ENCODE assay signal across 1 cellular context in the genomic region with DNA sequence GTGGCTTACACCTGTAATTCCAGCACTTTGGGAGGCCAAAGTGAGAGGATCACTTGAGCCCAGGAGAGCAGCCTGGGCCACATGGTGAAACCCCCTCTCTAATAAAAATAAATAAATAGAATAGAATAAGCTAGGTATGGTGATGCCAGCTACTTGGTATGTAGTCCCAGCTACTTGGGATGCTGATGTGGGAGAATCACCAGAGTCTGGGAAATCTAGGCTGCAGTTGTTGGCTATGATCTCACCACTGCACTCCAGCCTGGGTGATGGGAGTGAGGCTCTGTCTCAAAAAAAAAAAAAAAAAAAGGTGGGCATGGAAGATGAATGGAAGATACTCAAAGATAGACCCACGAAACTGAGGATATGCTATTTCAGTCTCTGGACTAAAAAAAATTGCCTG.
TF ChIP-seq lines count a peak whose summit lies in the region.

No MANE protein-coding gene starts in this region.

TF ChIP-seq in SK-N-SH, 30 proteins besides CTCF, POLR2A, EP300 and RAD21 (continued from another document):
- TF ChIP-seq MEF2A (IDR thresholded peaks at IDR 0.05; ENCODE audit: borderline replicate concordance, low read depth), result no peak
TF ChIP-seq in SK-N-SH: peak in this region for 5.
